In genomic region chr3:30626443-30627181, GRCh38 we compare ENCODE assay signal across 8 cellular contexts. TPM values are rescaled to one million over a fixed set of nuclear protein-coding genes. Genes with fewer than 3 reads are reported as not detected.
DNase-seq lines count a peak whose midpoint lies in the region; ATAC-seq, FAIRE-seq and TF ChIP-seq lines count a peak whose summit lies in the region.

No MANE protein-coding gene starts in this region.

- H3K4me1 ChIP-seq in muscle layer of duodenum (ENCODE audit: control insufficient read depth in 1 of 2, insufficient read depth in 2 of 2, low read length in 2 of 2), result peaks cover 21 to 75% of the 10 kb centered on the region in 2 donors

- H3K27ac ChIP-seq in muscle layer of duodenum (ENCODE audit: low read length), result peak overlapping the region; percentile 27

- no peak for ATAC-seq in GM18873 (IDR thresholded peaks at IDR 0.05; ENCODE audit: low FRiP score, unreplicated experiment)

- H3K27me3 ChIP-seq in bronchial epithelial cell (ENCODE audit: control insufficient read depth, insufficient read depth, low read length) (no peaks in the 10 kb centered on the region), muscle layer of duodenum (ENCODE audit: low read depth, low read length) (no peaks in the 10 kb centered on the region)

- H3K4me3 ChIP-seq in AG09309 (ENCODE audit: control insufficient read depth, low read depth, low read length), result no peak overlapping the region
- H3K4me3 ChIP-seq in bronchial epithelial cell (ENCODE audit: low read depth, low read length), result no peak overlapping the region
- no peak overlapping the region for H3K4me3 ChIP-seq in muscle layer of duodenum (ENCODE audit: low read depth in 1 of 2, low read length in 2 of 2)

- peaks cover 5% of the 10 kb centered on the region for H3K36me3 Mint-ChIP-seq in IgD-negative memory B cell

- peak overlapping the region in 2 of 4 donors; percentile 27 to 72 for H3K4me3 Mint-ChIP-seq in IgD-negative memory B cell

- H3K27ac Mint-ChIP-seq in IgD-negative memory B cell, result peak overlapping the region; percentile 57 to 95 (median 93)

- no peak for FAIRE-seq in bronchial epithelial cell (lab: Jason Lieb, UNC)

- H3K27me3 Mint-ChIP-seq in IgD-negative memory B cell, result no peaks in the 10 kb centered on the region

- H3K36me3 ChIP-seq in bronchial epithelial cell (ENCODE audit: control insufficient read depth, insufficient read depth, low read length) (peaks cover 2% of the 10 kb centered on the region), muscle layer of duodenum (ENCODE audit: control insufficient read depth in 1 of 2, insufficient read depth in 2 of 2, low read length in 2 of 2) (peaks cover 0 to 3% of the 10 kb centered on the region in 2 donors)

- H3K4me1 Mint-ChIP-seq in IgD-negative memory B cell, result peaks cover 67 to 79% (median 70%) of the 10 kb centered on the region in 3 donors

- no peaks in the 10 kb centered on the region for H3K9me3 Mint-ChIP-seq in IgD-negative memory B cell

- H3K9me3 ChIP-seq in muscle layer of duodenum (ENCODE audit: control insufficient read depth in 1 of 2, low read length in 2 of 2), result no peaks in the 10 kb centered on the region

- peak; percentile 57 for DNase-seq in AG09309 (ENCODE audit: low read depth)
- DNase-seq in bronchial epithelial cell (ENCODE audit: low read depth), result peak; percentile 77
- DNase-seq in DMS79 treated with DMSO at 0.1 percent for 48 hours (lab: John Stamatoyannopoulos, UW), result no peak
- DNase-seq in amygdala (lab: John Stamatoyannopoulos, UW), result no peak
- DNase-seq in NCI-H2171 (lab: John Stamatoyannopoulos, UW), result no peak

- no peak for TF ChIP-seq CTCF in AG09309 (IDR thresholded peaks at IDR 0.05; ENCODE audit: control insufficient read depth, insufficient read depth, low read depth, low read length, missing control alignments)
- TF ChIP-seq CTCF in bronchial epithelial cell (IDR thresholded peaks at IDR 0.05; ENCODE audit: insufficient read depth, low read length, severe bottlenecking), result no peak

RNA-seq across cellular contexts. Expression of gene TGFBR2, which starts 20.2 kb away (rescaled TPM):
- 76.8 TPM for polyA plus RNA-seq in IgD-negative memory B cell
- total RNA-seq in bronchial epithelial cell, result 16.0 and 25.5 TPM in 2 replicates

Comparison
In these comparisons a context has a peak if more than half of its experiments do, and no peak if none do; other contexts are left out.
1. DNase-seq: peak in AG09309 (single experiment) and bronchial epithelial cell (single experiment); none in DMS79 treated with DMSO at 0.1 percent for 48 hours (single experiment), amygdala (0 of 56) and NCI-H2171 (single experiment).